ENCODE assay signal across 1 cellular context in genomic region chr1:69313118-69313517, GRCh38.
TF ChIP-seq lines count a peak whose summit lies in the region.

No MANE protein-coding gene starts in this region.

TF ChIP-seq in GM23338, 12 proteins besides CTCF, POLR2A, EP300 and RAD21 (continued from another document):
- TF ChIP-seq, protein P1, sequence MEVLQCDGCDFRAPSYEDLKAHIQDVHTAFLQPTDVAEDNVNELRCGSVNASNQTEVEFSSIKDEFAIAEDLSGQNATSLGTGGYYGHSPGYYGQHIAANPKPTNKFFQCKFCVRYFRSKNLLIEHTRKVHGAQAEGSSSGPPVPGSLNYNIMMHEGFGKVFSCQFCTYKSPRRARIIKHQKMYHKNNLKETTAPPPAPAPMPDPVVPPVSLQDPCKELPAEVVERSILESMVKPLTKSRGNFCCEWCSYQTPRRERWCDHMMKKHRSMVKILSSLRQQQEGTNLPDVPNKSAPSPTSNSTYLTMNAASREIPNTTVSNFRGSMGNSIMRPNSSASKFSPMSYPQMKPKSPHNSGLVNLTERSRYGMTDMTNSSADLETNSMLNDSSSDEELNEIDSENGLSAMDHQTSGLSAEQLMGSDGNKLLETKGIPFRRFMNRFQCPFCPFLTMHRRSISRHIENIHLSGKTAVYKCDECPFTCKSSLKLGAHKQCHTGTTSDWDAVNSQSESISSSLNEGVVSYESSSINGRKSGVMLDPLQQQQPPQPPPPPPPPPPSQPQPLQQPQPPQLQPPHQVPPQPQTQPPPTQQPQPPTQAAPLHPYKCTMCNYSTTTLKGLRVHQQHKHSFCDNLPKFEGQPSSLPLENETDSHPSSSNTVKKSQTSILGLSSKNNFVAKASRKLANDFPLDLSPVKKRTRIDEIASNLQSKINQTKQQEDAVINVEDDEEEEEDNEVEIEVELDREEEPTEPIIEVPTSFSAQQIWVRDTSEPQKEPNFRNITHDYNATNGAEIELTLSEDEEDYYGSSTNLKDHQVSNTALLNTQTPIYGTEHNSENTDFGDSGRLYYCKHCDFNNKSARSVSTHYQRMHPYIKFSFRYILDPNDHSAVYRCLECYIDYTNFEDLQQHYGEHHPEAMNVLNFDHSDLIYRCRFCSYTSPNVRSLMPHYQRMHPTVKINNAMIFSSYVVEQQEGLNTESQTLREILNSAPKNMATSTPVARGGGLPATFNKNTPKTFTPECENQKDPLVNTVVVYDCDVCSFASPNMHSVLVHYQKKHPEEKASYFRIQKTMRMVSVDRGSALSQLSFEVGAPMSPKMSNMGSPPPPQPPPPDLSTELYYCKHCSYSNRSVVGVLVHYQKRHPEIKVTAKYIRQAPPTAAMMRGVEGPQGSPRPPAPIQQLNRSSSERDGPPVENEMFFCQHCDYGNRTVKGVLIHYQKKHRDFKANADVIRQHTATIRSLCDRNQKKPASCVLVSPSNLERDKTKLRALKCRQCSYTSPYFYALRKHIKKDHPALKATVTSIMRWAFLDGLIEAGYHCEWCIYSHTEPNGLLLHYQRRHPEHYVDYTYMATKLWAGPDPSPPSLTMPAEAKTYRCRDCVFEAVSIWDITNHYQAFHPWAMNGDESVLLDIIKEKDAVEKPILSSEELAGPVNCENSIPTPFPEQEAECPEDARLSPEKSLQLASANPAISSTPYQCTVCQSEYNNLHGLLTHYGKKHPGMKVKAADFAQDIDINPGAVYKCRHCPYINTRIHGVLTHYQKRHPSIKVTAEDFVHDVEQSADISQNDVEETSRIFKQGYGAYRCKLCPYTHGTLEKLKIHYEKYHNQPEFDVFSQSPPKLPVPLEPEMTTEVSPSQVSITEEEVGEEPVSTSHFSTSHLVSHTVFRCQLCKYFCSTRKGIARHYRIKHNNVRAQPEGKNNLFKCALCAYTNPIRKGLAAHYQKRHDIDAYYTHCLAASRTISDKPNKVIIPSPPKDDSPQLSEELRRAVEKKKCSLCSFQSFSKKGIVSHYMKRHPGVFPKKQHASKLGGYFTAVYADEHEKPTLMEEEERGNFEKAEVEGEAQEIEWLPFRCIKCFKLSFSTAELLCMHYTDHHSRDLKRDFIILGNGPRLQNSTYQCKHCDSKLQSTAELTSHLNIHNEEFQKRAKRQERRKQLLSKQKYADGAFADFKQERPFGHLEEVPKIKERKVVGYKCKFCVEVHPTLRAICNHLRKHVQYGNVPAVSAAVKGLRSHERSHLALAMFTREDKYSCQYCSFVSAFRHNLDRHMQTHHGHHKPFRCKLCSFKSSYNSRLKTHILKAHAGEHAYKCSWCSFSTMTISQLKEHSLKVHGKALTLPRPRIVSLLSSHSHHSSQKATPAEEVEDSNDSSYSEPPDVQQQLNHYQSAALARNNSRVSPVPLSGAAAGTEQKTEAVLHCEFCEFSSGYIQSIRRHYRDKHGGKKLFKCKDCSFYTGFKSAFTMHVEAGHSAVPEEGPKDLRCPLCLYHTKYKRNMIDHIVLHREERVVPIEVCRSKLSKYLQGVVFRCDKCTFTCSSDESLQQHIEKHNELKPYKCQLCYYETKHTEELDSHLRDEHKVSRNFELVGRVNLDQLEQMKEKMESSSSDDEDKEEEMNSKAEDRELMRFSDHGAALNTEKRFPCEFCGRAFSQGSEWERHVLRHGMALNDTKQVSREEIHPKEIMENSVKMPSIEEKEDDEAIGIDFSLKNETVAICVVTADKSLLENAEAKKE (CRISPR knock-in tag; IDR thresholded peaks at IDR 0.05): no peak
- TF ChIP-seq, protein P2, sequence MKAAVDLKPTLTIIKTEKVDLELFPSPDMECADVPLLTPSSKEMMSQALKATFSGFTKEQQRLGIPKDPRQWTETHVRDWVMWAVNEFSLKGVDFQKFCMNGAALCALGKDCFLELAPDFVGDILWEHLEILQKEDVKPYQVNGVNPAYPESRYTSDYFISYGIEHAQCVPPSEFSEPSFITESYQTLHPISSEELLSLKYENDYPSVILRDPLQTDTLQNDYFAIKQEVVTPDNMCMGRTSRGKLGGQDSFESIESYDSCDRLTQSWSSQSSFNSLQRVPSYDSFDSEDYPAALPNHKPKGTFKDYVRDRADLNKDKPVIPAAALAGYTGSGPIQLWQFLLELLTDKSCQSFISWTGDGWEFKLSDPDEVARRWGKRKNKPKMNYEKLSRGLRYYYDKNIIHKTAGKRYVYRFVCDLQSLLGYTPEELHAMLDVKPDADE (IDR thresholded peaks at IDR 0.05): no peak
- TF ChIP-seq, protein P3, sequence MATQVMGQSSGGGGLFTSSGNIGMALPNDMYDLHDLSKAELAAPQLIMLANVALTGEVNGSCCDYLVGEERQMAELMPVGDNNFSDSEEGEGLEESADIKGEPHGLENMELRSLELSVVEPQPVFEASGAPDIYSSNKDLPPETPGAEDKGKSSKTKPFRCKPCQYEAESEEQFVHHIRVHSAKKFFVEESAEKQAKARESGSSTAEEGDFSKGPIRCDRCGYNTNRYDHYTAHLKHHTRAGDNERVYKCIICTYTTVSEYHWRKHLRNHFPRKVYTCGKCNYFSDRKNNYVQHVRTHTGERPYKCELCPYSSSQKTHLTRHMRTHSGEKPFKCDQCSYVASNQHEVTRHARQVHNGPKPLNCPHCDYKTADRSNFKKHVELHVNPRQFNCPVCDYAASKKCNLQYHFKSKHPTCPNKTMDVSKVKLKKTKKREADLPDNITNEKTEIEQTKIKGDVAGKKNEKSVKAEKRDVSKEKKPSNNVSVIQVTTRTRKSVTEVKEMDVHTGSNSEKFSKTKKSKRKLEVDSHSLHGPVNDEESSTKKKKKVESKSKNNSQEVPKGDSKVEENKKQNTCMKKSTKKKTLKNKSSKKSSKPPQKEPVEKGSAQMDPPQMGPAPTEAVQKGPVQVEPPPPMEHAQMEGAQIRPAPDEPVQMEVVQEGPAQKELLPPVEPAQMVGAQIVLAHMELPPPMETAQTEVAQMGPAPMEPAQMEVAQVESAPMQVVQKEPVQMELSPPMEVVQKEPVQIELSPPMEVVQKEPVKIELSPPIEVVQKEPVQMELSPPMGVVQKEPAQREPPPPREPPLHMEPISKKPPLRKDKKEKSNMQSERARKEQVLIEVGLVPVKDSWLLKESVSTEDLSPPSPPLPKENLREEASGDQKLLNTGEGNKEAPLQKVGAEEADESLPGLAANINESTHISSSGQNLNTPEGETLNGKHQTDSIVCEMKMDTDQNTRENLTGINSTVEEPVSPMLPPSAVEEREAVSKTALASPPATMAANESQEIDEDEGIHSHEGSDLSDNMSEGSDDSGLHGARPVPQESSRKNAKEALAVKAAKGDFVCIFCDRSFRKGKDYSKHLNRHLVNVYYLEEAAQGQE (IDR thresholded peaks at IDR 0.05; ENCODE audit: unreplicated experiment): no peak
- no peak for TF ChIP-seq CREB1 (CRISPR knock-in tag; IDR thresholded peaks at IDR 0.05; ENCODE audit: low read depth)
- no peak for TF ChIP-seq JUNB (IDR thresholded peaks at IDR 0.05; ENCODE audit: unreplicated experiment)
- TF ChIP-seq EZH2 (IDR thresholded peaks at IDR 0.05; ENCODE audit: low read depth, unreplicated experiment): no peak
- no peak for TF ChIP-seq ZNF114 (CRISPR knock-in tag; IDR thresholded peaks at IDR 0.05)
